In the genomic region with DNA sequence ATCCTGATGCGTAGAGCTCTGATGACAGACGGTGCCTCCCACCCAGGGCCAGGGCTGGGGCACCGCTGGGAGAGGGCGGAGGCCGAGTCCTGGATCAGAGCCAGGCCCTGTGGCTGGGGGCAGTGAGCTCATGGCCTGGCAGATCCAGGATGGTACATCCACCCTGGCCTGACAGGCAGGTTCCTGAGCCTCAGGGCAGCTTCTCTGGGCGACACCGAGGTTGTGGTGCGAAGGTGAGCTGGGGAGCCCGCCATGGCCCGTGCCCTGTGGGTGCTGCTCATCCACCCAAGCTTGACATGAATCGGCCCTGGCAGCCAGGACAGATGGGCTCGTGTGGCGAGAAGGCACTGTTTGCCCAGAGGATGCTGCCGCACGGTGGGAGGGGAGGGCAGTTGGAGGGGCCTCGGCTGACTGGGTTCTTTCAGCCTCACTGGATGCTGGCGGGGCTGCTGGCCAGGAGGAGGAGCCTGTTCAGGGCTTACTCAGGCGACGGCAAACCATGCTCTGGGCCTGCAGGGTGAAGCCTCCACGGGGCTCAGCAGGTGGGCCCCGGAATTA, we compare ENCODE assay signal across 17 cellular contexts. TPM values are rescaled to one million over a fixed set of nuclear protein-coding genes. Genes with fewer than 3 reads are reported as not detected.
DNase-seq lines count a peak whose midpoint lies in the region; ATAC-seq and TF ChIP-seq lines count a peak whose summit lies in the region.
"Had no signal": no experiment of that assay in that cellular context is flagged by ENCODE, and none has a peak within 500 bp of the region (broad histone marks: within the 10 kb centered on the region; RNA-seq: fewer than 3 reads in every experiment).

No MANE protein-coding gene starts in this region.

- H3K4me1 ChIP-seq in SJCRH30 (peaks cover 19% of the 10 kb centered on the region), thyroid gland (no peaks in the 10 kb centered on the region)
- H3K4me1 ChIP-seq: colonic mucosa had no signal

- TF ChIP-seq POLR2A in thyroid gland (IDR thresholded peaks at IDR 0.05) = no peak

- DNase-seq in NCI-H510A treated with DMSO at 0.1 percent for 48 hours (lab: John Stamatoyannopoulos, UW) = peak; percentile 52
- no peak for DNase-seq in NCI-H510A (lab: John Stamatoyannopoulos, UW)
- DNase-seq in SJCRH30 = peak; percentile 50 to 57
- peak; percentile 18 for DNase-seq in kidney glomerular epithelial cell (lab: John Stamatoyannopoulos, UW)
- peak; percentile 54 to 68 for DNase-seq in thyroid gland
- no peak for DNase-seq in T-helper 2 cell
- DNase-seq: activated CD4-positive, alpha-beta T cell treated with anti-CD3 and anti-CD28 coated beads for 36 hours; activated gamma-delta T cell; colonic mucosa; foreskin fibroblast; KBM-7; left colon; stimulated activated naive CD4-positive, alpha-beta T cell treated with Interleukin-2 at 50 U/mL for 16 hours had no signal

- peak overlapping the region; percentile 60 for H3K27ac ChIP-seq in SJCRH30
- H3K27ac ChIP-seq in thyroid gland = no peak overlapping the region
- H3K27ac ChIP-seq: colonic mucosa, SK-N-MC had no signal

- no peaks in the 10 kb centered on the region for H3K9me3 ChIP-seq in SJCRH30 (replicated peaks)
- no peaks in the 10 kb centered on the region for H3K9me3 ChIP-seq in thyroid gland
- H3K9me3 ChIP-seq: colonic mucosa had no signal

- no peak for ATAC-seq in HG02970 (IDR thresholded peaks at IDR 0.05; ENCODE audit: low FRiP score, unreplicated experiment)
- no peak for ATAC-seq in GM19467 (IDR thresholded peaks at IDR 0.05; ENCODE audit: unreplicated experiment)
- ATAC-seq: activated CD4-positive, alpha-beta T cell treated with anti-CD3 and anti-CD28 coated beads for 36 hours; left colon had no signal

- intact Hi-C loops in thyroid gland (cut with DNase I) = no loop called here

- H3K4me3 ChIP-seq in SJCRH30 (no peak overlapping the region; the same call in 1 of the 2 replicates), thyroid gland (replicated peaks in 1 of 3) (no peak overlapping the region)
- H3K4me3 ChIP-seq: colonic mucosa, SK-N-MC had no signal

- H3K27me3 ChIP-seq in SJCRH30 = no peaks in the 10 kb centered on the region
- no peaks in the 10 kb centered on the region for H3K27me3 ChIP-seq in thyroid gland
- H3K27me3 ChIP-seq: colonic mucosa had no signal

- H3K36me3 ChIP-seq in SJCRH30 = no peaks in the 10 kb centered on the region
- H3K36me3 ChIP-seq in thyroid gland = no peaks in the 10 kb centered on the region
- H3K36me3 ChIP-seq: colonic mucosa had no signal

- no peak for TF ChIP-seq CTCF in thyroid gland (IDR thresholded peaks at IDR 0.05)

- 54 to 57% methylated on average over 16 to 20 of the region's 21 CpGs for WGBS in thyroid gland, 2 donors

RNA-seq across cellular contexts. Expression of a gene that starts 16.6 kb away (rescaled TPM):
- total RNA-seq in SJCRH30 (2014; rRNA removed; shearing (Covaris generic)) = not detected in 2 replicates
- not detected for total RNA-seq in thyroid gland
- total RNA-seq: activated CD4-positive, alpha-beta T cell treated with anti-CD3 and anti-CD28 coated beads for 36 hours; colonic mucosa; left colon; NCI-H460 had no signal

Comparison
In these comparisons a context has a peak if more than half of its experiments do, and no peak if none do; other contexts are left out.
1. DNase-seq: peak in NCI-H510A treated with DMSO at 0.1 percent for 48 hours (single experiment), SJCRH30 (2 of 2), kidney glomerular epithelial cell (single experiment) and thyroid gland (2 of 2); none in NCI-H510A (single experiment) and T-helper 2 cell (0 of 5).